ENCODE assay signal across 1 cellular context in the genomic region with DNA sequence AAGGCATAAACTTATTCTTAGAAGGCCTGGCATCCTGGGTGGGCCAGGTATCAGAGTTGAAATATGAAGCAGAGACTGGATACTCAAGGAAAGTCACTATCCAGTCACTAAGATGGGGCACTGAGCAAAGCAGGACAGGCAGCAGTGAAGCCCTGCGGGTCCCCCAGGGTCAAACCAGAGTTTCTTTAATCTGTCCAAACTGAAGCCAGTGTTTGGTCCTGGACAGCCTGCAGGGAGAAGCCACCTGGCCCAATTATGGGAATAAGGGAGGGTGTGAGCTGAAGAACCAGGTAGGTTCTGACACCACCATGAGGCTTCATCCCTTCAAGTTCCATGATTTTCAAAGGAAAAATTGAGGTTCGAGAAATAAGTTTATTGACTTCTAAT.
TF ChIP-seq lines count a peak whose summit lies in the region.

No MANE protein-coding gene starts in this region.

TF ChIP-seq in K562, 482 proteins besides CTCF, POLR2A, EP300 and RAD21:
- TF ChIP-seq RBM25 (IDR thresholded peaks at IDR 0.05; ENCODE audit: low read depth, low read length, severe bottlenecking) (no peak), MTA3 (IDR thresholded peaks at IDR 0.05; ENCODE audit: borderline replicate concordance) (no peak), NBN (IDR thresholded peaks at IDR 0.05; ENCODE audit: low read depth) (no peak), SAP30 (IDR thresholded peaks at IDR 0.05; ENCODE audit: borderline replicate concordance, insufficient read depth, low read depth, low read length, poor library complexity, severe bottlenecking) (no peak), KLF1 (tag; IDR thresholded peaks at IDR 0.05) (no peak), ZNF274 (IDR thresholded peaks at IDR 0.05; ENCODE audit: borderline replicate concordance, low read depth, low read length) (no peak), TSHZ1 (CRISPR knock-in tag; IDR thresholded peaks at IDR 0.05) (no peak), ZNF436 (CRISPR knock-in tag; IDR thresholded peaks at IDR 0.05) (no peak), LARP7 (IDR thresholded peaks at IDR 0.05) (no peak), GTF2E2 (tag; IDR thresholded peaks at IDR 0.05) (no peak), ZBTB8A (IDR thresholded peaks at IDR 0.05; ENCODE audit: partially characterized antibody) (no peak), HMBOX1 (IDR thresholded peaks at IDR 0.05) (no peak), ELF2 (CRISPR knock-in tag; IDR thresholded peaks at IDR 0.05) (no peak), CBFA2T3 (IDR thresholded peaks at IDR 0.05) (no peak), CCAR2 (IDR thresholded peaks at IDR 0.05; ENCODE audit: low read depth, low read length) (no peak), E4F1 (CRISPR knock-in tag; IDR thresholded peaks at IDR 0.05; ENCODE audit: borderline replicate concordance) (no peak)
